Comparison of ENCODE assay signal across 8 cellular contexts in genomic region chr1:9129391-9130041, GRCh38.
DNase-seq lines count a peak whose midpoint lies in the region; ATAC-seq lines count a peak whose summit lies in the region.

No MANE protein-coding gene starts in this region.

- no peaks in the 10 kb centered on the region for H3K36me3 ChIP-seq in muscle layer of colon (ENCODE audit: insufficient read depth, low read length)

- no peaks in the 10 kb centered on the region for H3K9me3 ChIP-seq in muscle layer of colon (ENCODE audit: low read length)

- peak overlapping the region; percentile 38 to 45 for H3K4me3 ChIP-seq in muscle layer of colon (ENCODE audit: low read depth in 1 of 2, low read length in 2 of 2)

- peaks cover 12% of the 10 kb centered on the region for H3K4me1 ChIP-seq in muscle layer of colon (ENCODE audit: insufficient read depth, low read length)

- H3K27ac ChIP-seq in muscle layer of colon (ENCODE audit: low read depth, low read length): peak overlapping the region; percentile 78

- H3K9ac ChIP-seq in muscle layer of colon (ENCODE audit: low read length): no peak overlapping the region

- DNase-seq in NCI-H526 (lab: John Stamatoyannopoulos, UW) (peak; percentile 30 to 90), NCI-H526 treated with DMSO at 0.1 percent for 48 hours (lab: John Stamatoyannopoulos, UW) (no peak), NCI-H748 (lab: John Stamatoyannopoulos, UW; ENCODE audit: unreplicated experiment) (peak; percentile 76), epidermal melanocyte (ENCODE audit: insufficient read length, low spot score) (peak; percentile 59)
- peak; percentile 76 to 77 for DNase-seq in activated CD8-positive, alpha-beta memory T cell treated with anti-CD3 and anti-CD28 coated beads for 4 hours (ENCODE audit: low read depth in 2 of 2)
- DNase-seq in stimulated activated CD8-positive, alpha-beta memory T cell treated with anti-CD3 and anti-CD28 coated beads, Interleukin-7, amount 100 ng/mL, for 48 hours (ENCODE audit: extremely low read depth in 1 of 2, low read depth in 1 of 2): peak; percentile 53 to 84

- ATAC-seq in HG03025 (IDR thresholded peaks at IDR 0.05; ENCODE audit: low FRiP score, unreplicated experiment): peak; percentile 55

- H3K27me3 ChIP-seq in muscle layer of colon (ENCODE audit: control insufficient read depth in 1 of 2, insufficient read depth in 2 of 2, low read length in 2 of 2): no peaks in the 10 kb centered on the region
